In genomic region chr6:13407709-13408695, GRCh38 we compare ENCODE assay signal across 10 cellular contexts.
A peak's percentile ranks its signal among the peaks of the same experiment; 100 is the strongest.
DNase-seq lines count a peak whose midpoint lies in the region; FAIRE-seq and TF ChIP-seq lines count a peak whose summit lies in the region.
"Had no signal": no experiment of that assay in that cellular context is flagged by ENCODE, and none has a peak within 500 bp of the region (broad histone marks: within the 10 kb centered on the region; RNA-seq: fewer than 3 reads in every experiment).

No MANE protein-coding gene starts in this region.

- POLR2A ChIA-PET in GM10248 (lab: Yijun Ruan, JAX): no interaction called here

- H3K27ac ChIP-seq in epithelial cell of prostate (peak overlapping the region; percentile 92), muscle layer of duodenum (ENCODE audit: low read length) (peak overlapping the region; percentile 66)

- no peaks in the 10 kb centered on the region for H3K9me3 ChIP-seq in muscle layer of duodenum (ENCODE audit: control insufficient read depth in 1 of 2, low read length in 2 of 2)

- no peak for FAIRE-seq in GM19239 (lab: Jason Lieb, UNC)

- TF ChIP-seq CTCF in AG09309 (IDR thresholded peaks at IDR 0.05; ENCODE audit: control insufficient read depth, insufficient read depth, low read depth, low read length, missing control alignments) (no peak), GM10248 (IDR thresholded peaks at IDR 0.05; ENCODE audit: control extremely low read depth, extremely low read depth, low read depth, missing control alignments) (no peak)

- peaks cover 17 to 21% of the 10 kb centered on the region in 2 donors for H3K4me1 ChIP-seq in muscle layer of duodenum (ENCODE audit: control insufficient read depth in 1 of 2, insufficient read depth in 2 of 2, low read length in 2 of 2)

- H3K36me3 ChIP-seq in muscle layer of duodenum (ENCODE audit: control insufficient read depth in 1 of 2, insufficient read depth in 2 of 2, low read length in 2 of 2): no peaks in the 10 kb centered on the region

- CTCF ChIA-PET in GM10248 (lab: Yijun Ruan, JAX): interaction anchor here (1.0 to 1.2 kb wide), 3 partner anchors 9 to 11 kb away, joined by 3 to 4 read pairs (median 3); no protein-coding TSS in a partner anchor

- no peaks in the 10 kb centered on the region for H3K27me3 ChIP-seq in muscle layer of duodenum (ENCODE audit: low read depth, low read length)

- no peak overlapping the region for H3K4me3 ChIP-seq in AG09309 (ENCODE audit: control insufficient read depth, low read depth, low read length)
- H3K4me3 ChIP-seq in muscle layer of duodenum (ENCODE audit: low read depth in 1 of 2, low read length in 2 of 2): no peak overlapping the region

- DNase-seq in AG09309 (ENCODE audit: low read depth) (peak; percentile 72), NOMO-1 treated with DMSO at 0.1 percent for 48 hours (lab: John Stamatoyannopoulos, UW; ENCODE audit: unreplicated experiment) (peak; percentile 93), epithelial cell of prostate (ENCODE audit: low read depth, low spot score) (peak; percentile 90), dedifferentiated amniotic fluid mesenchymal stem cell (ENCODE audit: extremely low spot score) (no peak), GM19240 (ENCODE audit: insufficient read length, low spot score) (no peak), GM19239 (ENCODE audit: insufficient read length, low spot score) (no peak), GM10248 (ENCODE audit: extremely low spot score) (no peak)
- DNase-seq: CD4-positive, alpha-beta memory T cell; NCI-H2081 treated with DMSO at 0.1 percent for 48 hours had no signal

Comparison
In these comparisons a context has a peak if more than half of its experiments do, and no peak if none do; other contexts are left out.
1. DNase-seq: peak in AG09309 (single experiment), NOMO-1 treated with DMSO at 0.1 percent for 48 hours (single experiment) and epithelial cell of prostate (single experiment); none in dedifferentiated amniotic fluid mesenchymal stem cell (single experiment), GM19240 (single experiment), GM19239 (single experiment) and GM10248 (single experiment).